15 cellular contexts compared by ENCODE assay signal in genomic region chr22:36860017-36860416, GRCh38. TPM values are rescaled to one million over a fixed set of nuclear protein-coding genes. Genes with fewer than 3 reads are reported as not detected.
A peak's percentile ranks its signal among the peaks of the same experiment; 100 is the strongest.
DNase-seq lines count a peak whose midpoint lies in the region; TF ChIP-seq lines count a peak whose summit lies in the region.
"Had no signal": no experiment of that assay in that cellular context is flagged by ENCODE, and none has a peak within 500 bp of the region (broad histone marks: within the 10 kb centered on the region; RNA-seq: fewer than 3 reads in every experiment).

No MANE protein-coding gene starts in this region.

- H3K36me3 Mint-ChIP-seq in activated naive CD4-positive, alpha-beta T cell treated with anti-CD3 and anti-CD28 coated beads for 36 hours (ENCODE audit: low read depth), result no peaks in the 10 kb centered on the region

- H3K27me3 ChIP-seq in transverse colon, result no peaks in the 10 kb centered on the region
- H3K27me3 ChIP-seq: right atrium auricular region, tibial nerve had no signal

- H3K36me3 ChIP-seq in transverse colon, result no peaks in the 10 kb centered on the region
- H3K36me3 ChIP-seq: right atrium auricular region, tibial nerve had no signal

- TF ChIP-seq CTCF in choroid plexus epithelial cell (conservative IDR thresholded peaks at IDR 0.05; ENCODE audit: low read depth, low read length) (peak; percentile 24), transverse colon (IDR thresholded peaks at IDR 0.05) (no peak)

- CTCF ChIA-PET in activated naive CD4-positive, alpha-beta T cell treated with anti-CD3 and anti-CD28 coated beads for 36 hours (lab: Charles Lee), result interaction anchor here (0.7 to 2.4 kb wide), 5 partner anchors 76 to 266 kb away, joined by 3 to 16 read pairs (median 4); no protein-coding TSS in a partner anchor

- no peak for DNase-seq in activated naive CD4-positive, alpha-beta T cell treated with anti-CD3 and anti-CD28 coated beads for 36 hours
- no peak for DNase-seq in activated naive CD4-positive, alpha-beta T cell treated with anti-CD3 and anti-CD28 coated beads, Interleukin-2, amount 50 U/mL, for 16 hours
- DNase-seq in OCI-M1 (lab: John Stamatoyannopoulos, UW) (peak; percentile 27), choroid plexus epithelial cell (ENCODE audit: low read depth) (no peak), transverse colon (no peak), SK-N-DZ (ENCODE audit: low spot score) (no peak), kidney tubule cell (ENCODE audit: low spot score) (no peak)
- DNase-seq in activated CD4-positive, CD25-positive, alpha-beta regulatory T cell (lab: John Stamatoyannopoulos, UW), result no peak
- DNase-seq: amniotic stem cell, NCI-H1048, NCI-H524 had no signal

- intact Hi-C loops in activated naive CD4-positive, alpha-beta T cell treated with anti-CD3 and anti-CD28 coated beads for 36 hours (cut with micrococcal nuclease), result no loop called here
- intact Hi-C loops in transverse colon (cut with DNase I; ENCODE audit: low total_unique reads), result no loop called here

- no peaks in the 10 kb centered on the region for H3K9me3 Mint-ChIP-seq in activated naive CD4-positive, alpha-beta T cell treated with anti-CD3 and anti-CD28 coated beads for 36 hours

- peaks cover 6% of the 10 kb centered on the region for H3K4me1 Mint-ChIP-seq in activated naive CD4-positive, alpha-beta T cell treated with anti-CD3 and anti-CD28 coated beads for 36 hours (ENCODE audit: low read depth)

- H3K4me1 ChIP-seq in transverse colon, result peaks cover 0 to 6% (median 0%) of the 10 kb centered on the region in 4 donors

- in situ Hi-C loops in transverse colon (cut with MboI; ENCODE audit: low pct_ligation_motif_present in 1 of 4, low pct_unique_long_range_greater_than_20kb in 1 of 4, low sequenced_read_pairs in 3 of 4), result loop anchor here in 2 of 4 donors (10.0 to 25.0 kb wide), 3 partner anchors 115 to 323 kb away; partner anchors contain the start of gene EIF3D (in 2 of the 2)

- H3K27me3 Mint-ChIP-seq in activated naive CD4-positive, alpha-beta T cell treated with anti-CD3 and anti-CD28 coated beads for 36 hours (ENCODE audit: low read depth), result peaks cover 2% of the 10 kb centered on the region

- H3K27ac ChIP-seq in transverse colon, result peak overlapping the region; percentile 20 to 81 (median 74)

- H3K27ac Mint-ChIP-seq in activated naive CD4-positive, alpha-beta T cell treated with anti-CD3 and anti-CD28 coated beads for 36 hours, result peak overlapping the region; percentile 17

- TF ChIP-seq EP300 in transverse colon (IDR thresholded peaks at IDR 0.05; ENCODE audit: low read depth), result no peak

- H3K9me3 ChIP-seq in transverse colon, result no peaks in the 10 kb centered on the region
- H3K9me3 ChIP-seq: right atrium auricular region, tibial nerve had no signal

- 57% methylated on average over 6 of the region's 6 CpGs; no CpG with 5 or more reads in 1 of the 2 donors for WGBS in transverse colon (ENCODE audit: low coverage in 1 of 2), 2 donors

- no peak overlapping the region for H3K4me3 Mint-ChIP-seq in activated naive CD4-positive, alpha-beta T cell treated with anti-CD3 and anti-CD28 coated beads for 36 hours

- H3K4me3 ChIP-seq in choroid plexus epithelial cell (ENCODE audit: low read depth, low read length) (no peak overlapping the region), transverse colon (no peak overlapping the region)
- H3K4me3 ChIP-seq: right atrium auricular region, tibial nerve had no signal

- TF ChIP-seq POLR2A in transverse colon (IDR thresholded peaks at IDR 0.05), result no peak

RNA-seq across cellular contexts. Expression of gene NCF4, which starts 0.8 kb away (rescaled TPM):
- total RNA-seq in activated naive CD4-positive, alpha-beta T cell treated with anti-CD3 and anti-CD28 coated beads for 36 hours, result under 1 TPM; 0.37 to 0.50 TPM
- total RNA-seq in transverse colon, result 10 to 100 TPM in 3 of 4 donors, 1 to 10 TPM in 1; 9.4 to 98.7 (median 23.5) TPM
- not detected in 2 replicates for polyA plus RNA-seq in SK-N-DZ (2014; cell fraction: cytosol; rRNA removed)
- polyA plus RNA-seq in SK-N-DZ (2014; cell fraction: nucleus; rRNA removed), result not detected in 2 replicates
- total RNA-seq: endothelial cell of umbilical vein, HT-29 had no signal

RNA-seq across cellular contexts. Expression of gene PVALB, which starts 43.2 kb away (rescaled TPM):
- not detected for total RNA-seq in activated naive CD4-positive, alpha-beta T cell treated with anti-CD3 and anti-CD28 coated beads for 36 hours
- 1 to 10 TPM in 1 of 4 donors, not detected in 3; 2.7 TPM for total RNA-seq in transverse colon
- not detected in 2 replicates for polyA plus RNA-seq in SK-N-DZ (2014; cell fraction: cytosol; rRNA removed)
- polyA plus RNA-seq in SK-N-DZ (2014; cell fraction: nucleus; rRNA removed), result not detected in 2 replicates
- total RNA-seq: endothelial cell of umbilical vein, HT-29, right atrium auricular region, tibial nerve had no signal
- polyA plus RNA-seq: endothelial cell of umbilical vein had no signal

RNA-seq across cellular contexts. Expression of gene CSF2RB, which starts 53.4 kb away (rescaled TPM):
- under 1 TPM in 1 of 2 experiments, not detected in 1; 0.14 TPM for total RNA-seq in activated naive CD4-positive, alpha-beta T cell treated with anti-CD3 and anti-CD28 coated beads for 36 hours
- 1 to 10 TPM; 1.2 to 9.7 (median 6.0) TPM for total RNA-seq in transverse colon
- not detected in 2 replicates for polyA plus RNA-seq in SK-N-DZ (2014; cell fraction: cytosol; rRNA removed)
- not detected in 2 replicates for polyA plus RNA-seq in SK-N-DZ (2014; cell fraction: nucleus; rRNA removed)
- total RNA-seq: HT-29 had no signal

Comparison
In these comparisons a context has a peak if more than half of its experiments do, and no peak if none do; other contexts are left out.
1. RNA of gene NCF4, which starts 0.8 kb away (total RNA-seq): 9.4 to 98.7 TPM in transverse colon; 0.37 to 0.50 TPM in activated naive CD4-positive, alpha-beta T cell treated with anti-CD3 and anti-CD28 coated beads for 36 hours; every median in the first group is over 4 times any median in the second.